ENCODE assay signal across 21 cellular contexts in genomic region chr10:129032626-129033353, GRCh38.
DNase-seq lines count a peak whose midpoint lies in the region; ATAC-seq and TF ChIP-seq lines count a peak whose summit lies in the region.
"Had no signal": no experiment of that assay in that cellular context is flagged by ENCODE, and none has a peak within 500 bp of the region (broad histone marks: within the 10 kb centered on the region; RNA-seq: fewer than 3 reads in every experiment).

No MANE protein-coding gene starts in this region.

- H3K9me3 Mint-ChIP-seq in glutamatergic neuron (ENCODE audit: unreplicated experiment) (no peaks in the 10 kb centered on the region), type B pancreatic cell (no peaks in the 10 kb centered on the region), immature natural killer cell (no peaks in the 10 kb centered on the region)

- TF ChIP-seq CTCF in DND-41 (IDR thresholded peaks at IDR 0.05; ENCODE audit: borderline replicate concordance, extremely low read depth, low read length, poor library complexity, severe bottlenecking) = no peak
- TF ChIP-seq CTCF in VCaP (conservative IDR thresholded peaks at IDR 0.05) = no peak
- TF ChIP-seq CTCF in glutamatergic neuron (IDR thresholded peaks at IDR 0.05; ENCODE audit: partially characterized antibody, unreplicated experiment) = no peak
- no peak for TF ChIP-seq CTCF in type B pancreatic cell (conservative IDR thresholded peaks at IDR 0.05)

- ATAC-seq in DND-41 (ENCODE audit: insufficient read depth, low read depth) = no peak
- ATAC-seq: A549, GM12878, HCT116 had no signal

- no peaks in the 10 kb centered on the region for H3K27me3 ChIP-seq in DND-41 (ENCODE audit: insufficient read depth, low read length, poor library complexity)
- H3K27me3 ChIP-seq: SJCRH30 had no signal

- no peaks in the 10 kb centered on the region for H4K20me1 ChIP-seq in DND-41 (ENCODE audit: insufficient read depth, low read length)

- no peaks in the 10 kb centered on the region for H3K9me3 ChIP-seq in DND-41 (ENCODE audit: insufficient read depth, low read length, severe bottlenecking)
- H3K9me3 ChIP-seq: A549, Caco-2, SJCRH30 had no signal

- peak overlapping the region; percentile 3; the same call in 1 of the 2 replicates for H3K4me2 ChIP-seq in DND-41 (ENCODE audit: insufficient read depth, low read length)
- H3K4me2 ChIP-seq: A549, KMS-11 had no signal

- no peaks in the 10 kb centered on the region for H3K79me2 ChIP-seq in DND-41 (ENCODE audit: insufficient read depth, low read length)

- peaks cover 65% of the 10 kb centered on the region for H3K4me1 Mint-ChIP-seq in glutamatergic neuron (ENCODE audit: low read depth, unreplicated experiment)
- peaks cover 33% of the 10 kb centered on the region for H3K4me1 Mint-ChIP-seq in type B pancreatic cell (ENCODE audit: unreplicated experiment)
- H3K4me1 Mint-ChIP-seq in immature natural killer cell = peaks cover 35 to 49% of the 10 kb centered on the region in 2 donors

- peak overlapping the region; percentile 29 for H3K27ac Mint-ChIP-seq in glutamatergic neuron (ENCODE audit: unreplicated experiment)
- H3K27ac Mint-ChIP-seq in type B pancreatic cell = no peak overlapping the region
- no peak overlapping the region for H3K27ac Mint-ChIP-seq in immature natural killer cell

- no peaks in the 10 kb centered on the region for H3K36me3 ChIP-seq in DND-41 (ENCODE audit: insufficient read depth, low read length)
- H3K36me3 ChIP-seq: SJCRH30 had no signal

- H3K4me3 Mint-ChIP-seq in glutamatergic neuron (ENCODE audit: unreplicated experiment) = no peak overlapping the region
- H3K4me3 Mint-ChIP-seq in type B pancreatic cell = peak overlapping the region; percentile 50
- H3K4me3 Mint-ChIP-seq in immature natural killer cell = no peak overlapping the region
- H3K4me3 Mint-ChIP-seq: CD4-positive, alpha-beta memory T cell had no signal

- H2AFZ ChIP-seq in DND-41 (ENCODE audit: low read depth, low read length) = no peak overlapping the region
- H2AFZ ChIP-seq: GM23248 had no signal

- no peak overlapping the region for H3K9ac ChIP-seq in DND-41 (ENCODE audit: low read depth, low read length)
- H3K9ac ChIP-seq: GM23248, KMS-11 had no signal

- no peaks in the 10 kb centered on the region for H3K36me3 Mint-ChIP-seq in glutamatergic neuron (ENCODE audit: unreplicated experiment)
- H3K36me3 Mint-ChIP-seq in type B pancreatic cell = no peaks in the 10 kb centered on the region
- no peaks in the 10 kb centered on the region for H3K36me3 Mint-ChIP-seq in immature natural killer cell
- H3K36me3 Mint-ChIP-seq: CD4-positive, alpha-beta memory T cell had no signal

- H3K4me3 ChIP-seq in DND-41 (ENCODE audit: low read depth in 1 of 2, low read length in 2 of 2) = no peak overlapping the region
- H3K4me3 ChIP-seq: A549, GM12878, GM23248, SJCRH30 had no signal

- H3K4me1 ChIP-seq in DND-41 (ENCODE audit: insufficient read depth, low read length) = peaks cover 67% of the 10 kb centered on the region
- H3K4me1 ChIP-seq: A549, Caco-2, SJCRH30 had no signal

- no peak for DNase-seq in DND-41
- DNase-seq in glutamatergic neuron = no peak
- DNase-seq in type B pancreatic cell (ENCODE audit: extremely low spot score, unreplicated experiment) = no peak
- no peak for DNase-seq in activated effector memory CD4-positive, alpha-beta T cell treated with Interleukin-2 at 50 U/mL for 16 hours
- DNase-seq in immature natural killer cell = no peak
- no peak for DNase-seq in dedifferentiated amniotic fluid mesenchymal stem cell (ENCODE audit: extremely low spot score)
- DNase-seq: Caco-2, DMS 273 treated with DMSO at 0.1 percent for 48 hours, GM23248, MV-4-11, NCI-H1105 treated with DMSO at 0.1 percent for 48 hours, NCI-H345, NCI-H774, OCI-M1, SJCRH30 had no signal

- H3K27ac ChIP-seq in DND-41 (ENCODE audit: low read length) (peak overlapping the region; percentile 92), VCaP (peak overlapping the region; percentile 59)
- H3K27ac ChIP-seq: A549, GM23248, KMS-11, SJCRH30 had no signal

- H3K27me3 Mint-ChIP-seq in glutamatergic neuron (ENCODE audit: unreplicated experiment) (no peaks in the 10 kb centered on the region), type B pancreatic cell (peaks cover 68% of the 10 kb centered on the region), immature natural killer cell (ENCODE audit: low read depth in 3 of 3) (peaks cover 7 to 38% (median 20%) of the 10 kb centered on the region in 3 donors)
